In the genomic region with DNA sequence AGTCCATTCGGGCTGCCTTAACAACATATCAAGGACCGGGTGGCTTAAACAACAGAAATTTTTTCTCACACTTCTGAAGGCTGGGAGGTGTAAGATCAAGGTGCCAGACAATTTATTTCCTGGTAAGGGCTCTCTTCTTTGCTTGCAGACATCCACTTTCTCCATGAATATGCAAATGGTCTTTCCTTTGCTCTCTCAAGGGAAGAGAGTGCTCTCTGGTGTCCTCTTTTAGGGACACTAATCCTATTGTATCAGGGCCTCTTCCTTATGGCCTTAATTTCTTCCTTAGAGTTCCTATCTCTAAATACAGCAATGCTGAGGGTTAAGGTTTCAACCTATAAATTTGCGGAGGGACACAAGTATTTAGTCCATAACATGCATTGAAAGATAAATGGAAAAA, we compare ENCODE assay signal across 24 cellular contexts.
DNase-seq lines count a peak whose midpoint lies in the region; FAIRE-seq and TF ChIP-seq lines count a peak whose summit lies in the region.
"Had no signal": no experiment of that assay in that cellular context is flagged by ENCODE, and none has a peak within 500 bp of the region (broad histone marks: within the 10 kb centered on the region; RNA-seq: fewer than 3 reads in every experiment).

No MANE protein-coding gene starts in this region.

- no peak overlapping the region for H3K9ac ChIP-seq in mammary epithelial cell (ENCODE audit: insufficient read depth, low read length)

- H3K9me3 ChIP-seq in A673 (ENCODE audit: low read depth, low read length, poor library complexity, severe bottlenecking), result no peaks in the 10 kb centered on the region
- H3K9me3 ChIP-seq in mammary epithelial cell (replicated peaks; ENCODE audit: insufficient read depth, low read length), result no peaks in the 10 kb centered on the region
- H3K9me3 ChIP-seq: body of pancreas, esophagus squamous epithelium, psoas muscle had no signal

- WGBS in mammary epithelial cell (ENCODE audit: low coverage, missing lambda C conversion rate), result 98% methylated on average over 3 of the region's 3 CpGs

- H3K4me1 ChIP-seq in A673 (ENCODE audit: insufficient read depth, low read length, poor library complexity, severe bottlenecking) (no peaks in the 10 kb centered on the region), mammary epithelial cell (ENCODE audit: insufficient read depth, low read length) (no peaks in the 10 kb centered on the region)
- H3K4me1 ChIP-seq: body of pancreas, esophagus squamous epithelium, psoas muscle had no signal

- CTCF ChIA-PET in A673 (lab: Charles Lee), result interaction anchor here (0.6 kb wide), 1 partner anchor 440 kb away, joined by 5 read pairs; no protein-coding TSS in a partner anchor
- CTCF ChIA-PET in mammary epithelial cell (lab: Charles Lee; ENCODE audit: low non-redundant PET), result interaction anchor here (0.7 kb wide), 1 partner anchor 618 kb away, joined by 3 read pairs; no protein-coding TSS in a partner anchor

- peak; percentile 3 for DNase-seq in A673 (ENCODE audit: low spot score)
- peak; percentile 20 for DNase-seq in ELR (ENCODE audit: low read depth)
- DNase-seq in NCI-H524 treated with DMSO at 0.1 percent for 48 hours (lab: John Stamatoyannopoulos, UW), result peak; percentile 38
- peak; percentile 0 for DNase-seq in mammary epithelial cell
- no peak for DNase-seq in superior temporal gyrus (ENCODE audit: extremely low spot score)
- no peak for DNase-seq in T-helper 2 cell treated with Interferon-gamma antibody and Interleukin-4, amounts not matched to agents 5 μg/mL and 100 μg/mL, for 36 hours (ENCODE audit: low spot score)
- no peak for DNase-seq in GM12891 (ENCODE audit: insufficient read length, low spot score)
- DNase-seq in ureter (ENCODE audit: low spot score), result no peak
- DNase-seq: activated CD4-positive, alpha-beta memory T cell treated with anti-CD3 and anti-CD28 coated beads for 36 hours; activated CD4-positive, CD25-positive, alpha-beta regulatory T cell; activated effector memory CD4-positive, alpha-beta T cell treated with Interleukin-2 at 50 U/mL for 16 hours; activated naive CD8-positive, alpha-beta T cell treated with anti-CD3 and anti-CD28 coated beads, Interleukin-2, amount 50 U/mL, for 24 hours; body of pancreas; C1 segment of cervical spinal cord; effector memory CD4-positive, alpha-beta T cell; esophagus squamous epithelium; GDM1; Karpas-422; NCI-H1105; NCI-H2081 treated with DMSO at 0.1 percent for 48 hours; NCI-H69; psoas muscle; T-helper 2 cell had no signal

- POLR2A ChIA-PET in A673 (lab: Charles Lee; ENCODE audit: low non-redundant PET), result no interaction called here

- H3K4me3 ChIP-seq in A673 (ENCODE audit: low read depth, low read length, poor library complexity, severe bottlenecking) (no peak overlapping the region), mammary epithelial cell (replicated peaks in 1 of 3; ENCODE audit: insufficient read depth in 1 of 3, low read depth in 2 of 3, low read length in 3 of 3) (no peak overlapping the region)
- H3K4me3 ChIP-seq: body of pancreas, esophagus squamous epithelium, lung, psoas muscle had no signal

- H3K9me3 Mint-ChIP-seq in T-helper 2 cell treated with Interferon-gamma antibody and Interleukin-4, amounts not matched to agents 5 μg/mL and 100 μg/mL, for 36 hours, result peaks cover 11% of the 10 kb centered on the region

- H3K27ac Mint-ChIP-seq in T-helper 2 cell treated with Interferon-gamma antibody and Interleukin-4, amounts not matched to agents 5 μg/mL and 100 μg/mL, for 36 hours, result no peak overlapping the region
- H3K27ac Mint-ChIP-seq: activated CD4-positive, alpha-beta memory T cell treated with anti-CD3 and anti-CD28 coated beads for 36 hours; activated naive CD8-positive, alpha-beta T cell treated with anti-CD3 and anti-CD28 coated beads, Interleukin-2, amount 50 U/mL, for 24 hours had no signal

- intact Hi-C loops in A673 (cut with micrococcal nuclease; ENCODE audit: unreplicated experiment), result no loop called here
- intact Hi-C loops in mammary epithelial cell (cut with micrococcal nuclease), result loop anchor here (1.0 to 5.0 kb wide), 2 partner anchors 190 to 379 kb away; no protein-coding TSS in a partner anchor

- dilution Hi-C loops in mammary epithelial cell (cut with HindIII; ENCODE audit: low sequenced_read_pairs), result no loop called here

- H3K27ac ChIP-seq in A673 (ENCODE audit: low read depth, low read length, poor library complexity, severe bottlenecking) (no peak overlapping the region), mammary epithelial cell (ENCODE audit: insufficient read depth, low read depth, low read length) (no peak overlapping the region)
- H3K27ac ChIP-seq: body of pancreas, esophagus squamous epithelium, psoas muscle had no signal

- no peak for TF ChIP-seq POLR2A in GM12891 (IDR thresholded peaks at IDR 0.05; ENCODE audit: low read depth, low read length)

- H3K79me2 ChIP-seq in mammary epithelial cell (ENCODE audit: insufficient read depth, low read length), result no peaks in the 10 kb centered on the region

- H3K27me3 Mint-ChIP-seq in T-helper 2 cell treated with Interferon-gamma antibody and Interleukin-4, amounts not matched to agents 5 μg/mL and 100 μg/mL, for 36 hours (ENCODE audit: low read depth), result no peaks in the 10 kb centered on the region
- H3K27me3 Mint-ChIP-seq: activated CD4-positive, alpha-beta memory T cell treated with anti-CD3 and anti-CD28 coated beads for 36 hours; activated naive CD8-positive, alpha-beta T cell treated with anti-CD3 and anti-CD28 coated beads, Interleukin-2, amount 50 U/mL, for 24 hours had no signal

- H3K27me3 ChIP-seq in A673 (replicated peaks; ENCODE audit: insufficient read depth, low read depth, low read length, poor library complexity) (no peaks in the 10 kb centered on the region), mammary epithelial cell (ENCODE audit: insufficient read depth, low read length) (no peaks in the 10 kb centered on the region)
- H3K27me3 ChIP-seq: body of pancreas, esophagus squamous epithelium had no signal

- no peak for FAIRE-seq in GM12891 (lab: Jason Lieb, UNC)

- BruUV-seq in A673 (replicated peaks; lab: Mats Ljungman, UMichigan), result no TSS peak
- no TSS peak for BruUV-seq in mammary epithelial cell (replicated peaks; lab: Mats Ljungman, UMichigan)

- H3K36me3 ChIP-seq in A673 (ENCODE audit: insufficient read depth, low read length, poor library complexity, severe bottlenecking) (no peaks in the 10 kb centered on the region), mammary epithelial cell (ENCODE audit: insufficient read depth, low read length) (no peaks in the 10 kb centered on the region)
- H3K36me3 ChIP-seq: esophagus squamous epithelium had no signal

- H3K36me3 Mint-ChIP-seq in T-helper 2 cell treated with Interferon-gamma antibody and Interleukin-4, amounts not matched to agents 5 μg/mL and 100 μg/mL, for 36 hours (ENCODE audit: low read depth), result no peaks in the 10 kb centered on the region
- H3K36me3 Mint-ChIP-seq: activated CD4-positive, alpha-beta memory T cell treated with anti-CD3 and anti-CD28 coated beads for 36 hours had no signal

- H4K20me1 ChIP-seq in mammary epithelial cell (ENCODE audit: insufficient read depth, low read length), result no peaks in the 10 kb centered on the region

- H3K4me2 ChIP-seq in mammary epithelial cell (ENCODE audit: insufficient read depth, low read depth, low read length), result no peak overlapping the region

- in situ Hi-C loops in mammary epithelial cell (cut with MboI; ENCODE audit: low sequenced_read_pairs in 2 of 2), result loop anchor here (10.0 to 25.0 kb wide), 2 partner anchors 187 to 384 kb away; no protein-coding TSS in a partner anchor

- H3K4me1 Mint-ChIP-seq in T-helper 2 cell treated with Interferon-gamma antibody and Interleukin-4, amounts not matched to agents 5 μg/mL and 100 μg/mL, for 36 hours (ENCODE audit: low read depth), result no peaks in the 10 kb centered on the region
- H3K4me1 Mint-ChIP-seq: activated naive CD8-positive, alpha-beta T cell treated with anti-CD3 and anti-CD28 coated beads, Interleukin-2, amount 50 U/mL, for 24 hours had no signal

- no peak for TF ChIP-seq CTCF in A673 (conservative IDR thresholded peaks at IDR 0.05; ENCODE audit: low read depth, low read length)
- peak in 1 of 2 donors; percentile 39 for TF ChIP-seq CTCF in mammary epithelial cell (conservative IDR thresholded peaks at IDR 0.05 in 1 of 2, IDR thresholded peaks at IDR 0.05 in 1 of 2; ENCODE audit: extremely low read depth in 1 of 2, insufficient read depth in 1 of 2, low read depth in 1 of 2, low read length in 2 of 2)

- no peak overlapping the region for H2AFZ ChIP-seq in mammary epithelial cell (ENCODE audit: low read depth, low read length)

- no peak overlapping the region for H3K4me3 Mint-ChIP-seq in T-helper 2 cell treated with Interferon-gamma antibody and Interleukin-4, amounts not matched to agents 5 μg/mL and 100 μg/mL, for 36 hours
- H3K4me3 Mint-ChIP-seq: activated CD4-positive, alpha-beta memory T cell treated with anti-CD3 and anti-CD28 coated beads for 36 hours; activated naive CD8-positive, alpha-beta T cell treated with anti-CD3 and anti-CD28 coated beads, Interleukin-2, amount 50 U/mL, for 24 hours had no signal

TF ChIP-seq in GM12891, 5 proteins besides CTCF, POLR2A, EP300 and RAD21:
- no peak for TF ChIP-seq POU2F2 (IDR thresholded peaks at IDR 0.05; ENCODE audit: low read depth, low read length)
- TF ChIP-seq TAF1 (IDR thresholded peaks at IDR 0.05; ENCODE audit: low read depth, low read length), result no peak
- TF ChIP-seq PAX5 (IDR thresholded peaks at IDR 0.05; ENCODE audit: insufficient read depth, low read length, severe bottlenecking), result no peak
- TF ChIP-seq POLR2AphosphoS5 (IDR thresholded peaks at IDR 0.05; ENCODE audit: low read depth, low read length), result no peak
- TF ChIP-seq SPI1 (IDR thresholded peaks at IDR 0.05; ENCODE audit: low read depth, low read length), result no peak

Comparison
In these comparisons a context has a peak if more than half of its experiments do, and no peak if none do; other contexts are left out.
1. DNase-seq: peak in A673 (single experiment), ELR (single experiment), NCI-H524 treated with DMSO at 0.1 percent for 48 hours (single experiment) and mammary epithelial cell (single experiment); none in superior temporal gyrus (single experiment), T-helper 2 cell treated with Interferon-gamma antibody and Interleukin-4, amounts not matched to agents 5 μg/mL and 100 μg/mL, for 36 hours (single experiment), GM12891 (single experiment) and ureter (single experiment).